35 cellular contexts compared by ENCODE assay signal in genomic region chr1:76402128-76402527, GRCh38.
"Had no signal": no experiment of that assay in that cellular context is flagged by ENCODE, and none has a peak within 500 bp of the region (broad histone marks: within the 10 kb centered on the region; RNA-seq: fewer than 3 reads in every experiment).

No MANE protein-coding gene starts in this region.

- H3K36me3 Mint-ChIP-seq: activated CD4-positive, alpha-beta memory T cell treated with anti-CD3 and anti-CD28 coated beads for 36 hours had no signal

- H3K4me1 ChIP-seq: adrenal gland, body of pancreas, breast epithelium had no signal

- DNase-seq: activated B cell treated with CpG ODN at 0.5 μM for 24 hours; activated CD4-positive, alpha-beta memory T cell treated with anti-CD3 and anti-CD28 coated beads for 36 hours; activated CD4-positive, alpha-beta T cell treated with anti-CD3 and anti-CD28 coated beads for 4 hours; activated CD4-positive, alpha-beta T cell treated with anti-CD3 and anti-CD28 coated beads, Interleukin-2, amount 10 ng/mL, durations not matched to agents 24 days and 14 days; activated CD4-positive, alpha-beta T cell treated with anti-CD3 and anti-CD28 coated beads, Interleukin-2, amount 50 U/mL, for 1 hour; activated CD4-positive, alpha-beta T cell treated with anti-CD3 and anti-CD28 coated beads, Interleukin-2, amount 50 U/mL, for 4 hours; activated CD4-positive, CD25-positive, alpha-beta regulatory T cell treated with anti-CD3 and anti-CD28 coated beads, Interleukin-2, amount 50 U/mL, for 72 hours; activated CD8-positive, alpha-beta memory T cell treated with anti-CD3 and anti-CD28 coated beads, Interleukin-2, amount 50 U/mL, for 4 hours; activated CD8-positive, alpha-beta T cell treated with anti-CD3 and anti-CD28 coated beads for 36 hours; activated effector memory CD4-positive, alpha-beta T cell treated with anti-CD3 and anti-CD28 coated beads, Interleukin-2, amount 50 U/mL, for 16 hours; activated gamma-delta T cell treated with Interleukin-2 at 50 U/mL for 16 hours; activated naive CD4-positive, alpha-beta T cell; activated naive CD4-positive, alpha-beta T cell treated with anti-CD3 and anti-CD28 coated beads for 36 hours; activated naive CD4-positive, alpha-beta T cell treated with anti-CD3 and anti-CD28 coated beads, Interleukin-2, amount 50 U/mL, for 16 hours; activated naive CD8-positive, alpha-beta T cell treated with anti-CD3 and anti-CD28 coated beads for 36 hours; activated T-cell treated with anti-CD3 and anti-CD28 coated beads for 4 hours; activated T-cell treated with anti-CD3 and anti-CD28 coated beads, Interleukin-2, amount 50 U/mL, for 1 hour; activated T-cell treated with anti-CD3 and anti-CD28 coated beads, Interleukin-2, amount 50 U/mL, for 4 hours; activated T-cell treated with anti-CD3 and anti-CD28 coated beads, Interleukin-2, amount 50 U/mL, for 72 hours; adrenal gland; amniotic stem cell; aorta; body of pancreas; brain microvascular endothelial cell; central memory CD4-positive, alpha-beta T cell; T-helper 1 cell; T-helper 2 cell; T-helper 9 cell had no signal

- H3K27me3 Mint-ChIP-seq: activated B cell treated with CpG ODN at 0.5 μM for 24 hours; activated CD4-positive, alpha-beta memory T cell treated with anti-CD3 and anti-CD28 coated beads for 36 hours; activated CD4-positive, alpha-beta T cell treated with anti-CD3 and anti-CD28 coated beads, Interleukin-2, amount 10 ng/mL, durations not matched to agents 24 days and 14 days; activated naive CD8-positive, alpha-beta T cell treated with anti-CD3 and anti-CD28 coated beads for 36 hours; activated T-helper 17 cell treated with anti-CD3 and anti-CD28 coated beads, Interleukin-2, amount 50 U/mL, for 72 hours had no signal

- H3K4me1 Mint-ChIP-seq: activated B cell treated with CpG ODN at 0.5 μM for 24 hours; activated CD4-positive, alpha-beta T cell treated with anti-CD3 and anti-CD28 coated beads, Interleukin-2, amount 10 ng/mL, durations not matched to agents 24 days and 14 days; activated naive CD8-positive, alpha-beta T cell treated with anti-CD3 and anti-CD28 coated beads for 36 hours; activated T-helper 17 cell treated with anti-CD3 and anti-CD28 coated beads, Interleukin-2, amount 50 U/mL, for 72 hours had no signal

- H3K27ac Mint-ChIP-seq: activated B cell treated with CpG ODN at 0.5 μM for 24 hours; activated CD4-positive, alpha-beta memory T cell treated with anti-CD3 and anti-CD28 coated beads for 36 hours; activated CD4-positive, alpha-beta T cell treated with anti-CD3 and anti-CD28 coated beads, Interleukin-2, amount 10 ng/mL, durations not matched to agents 24 days and 14 days; activated CD8-positive, alpha-beta T cell treated with anti-CD3 and anti-CD28 coated beads for 36 hours; activated naive CD4-positive, alpha-beta T cell treated with anti-CD3 and anti-CD28 coated beads for 36 hours; activated naive CD4-positive, alpha-beta T cell treated with anti-CD3 and anti-CD28 coated beads, Interleukin-2, amount 50 U/mL, for 72 hours; activated naive CD8-positive, alpha-beta T cell treated with anti-CD3 and anti-CD28 coated beads for 36 hours; activated T-cell treated with anti-CD3 and anti-CD28 coated beads, Interleukin-2, amount 50 U/mL, for 72 hours; activated T-helper 1 cell treated with anti-CD3 and anti-CD28 coated beads, Interleukin-12 subunit alpha, Interleukin-12 subunit beta, Interleukin-2, Interleukin-4 antibody, amounts not matched to agents 30 ng/mL and 10 ng/mL and 1 ng/mL, durations not matched to agents 14 hours and 24 hours and 36 hours; activated T-helper 17 cell treated with anti-CD3 and anti-CD28 coated beads, Interleukin-2, amount 50 U/mL, for 72 hours; T-helper 1 cell treated with Interleukin-12 subunit alpha and Interleukin-12 subunit beta and Interleukin-4 antibody, amounts not matched to agents 30 μg/mL and 1 μg/mL, for 36 hours; T-helper 2 cell treated with Interferon-gamma antibody and Interleukin-4, amounts not matched to agents 5 μg/mL and 100 μg/mL, for 36 hours had no signal

- H3K4me3 ChIP-seq: adrenal gland, body of pancreas, breast epithelium had no signal

- H3K9me3 ChIP-seq: adrenal gland, body of pancreas, breast epithelium had no signal

- H3K9me3 Mint-ChIP-seq: activated T-helper 1 cell treated with anti-CD3 and anti-CD28 coated beads, Interleukin-12 subunit alpha, Interleukin-12 subunit beta, Interleukin-2, Interleukin-4 antibody, amounts not matched to agents 30 ng/mL and 10 ng/mL and 1 ng/mL, durations not matched to agents 14 hours and 24 hours and 36 hours; activated T-helper 17 cell treated with anti-CD3 and anti-CD28 coated beads, Interleukin-2, amount 50 U/mL, for 72 hours; T-helper 2 cell treated with Interferon-gamma antibody and Interleukin-4, amounts not matched to agents 5 μg/mL and 100 μg/mL, for 36 hours had no signal

- H3K4me3 Mint-ChIP-seq: activated B cell treated with CpG ODN at 0.5 μM for 24 hours; activated CD4-positive, alpha-beta memory T cell treated with anti-CD3 and anti-CD28 coated beads for 36 hours; activated CD4-positive, alpha-beta T cell treated with anti-CD3 and anti-CD28 coated beads, Interleukin-2, amount 10 ng/mL, durations not matched to agents 24 days and 14 days; activated CD8-positive, alpha-beta T cell treated with anti-CD3 and anti-CD28 coated beads for 36 hours; activated naive CD4-positive, alpha-beta T cell treated with anti-CD3 and anti-CD28 coated beads for 36 hours; activated naive CD8-positive, alpha-beta T cell treated with anti-CD3 and anti-CD28 coated beads for 36 hours; activated T-cell treated with anti-CD3 and anti-CD28 coated beads, Interleukin-2, amount 50 U/mL, for 4 hours; activated T-cell treated with anti-CD3 and anti-CD28 coated beads, Interleukin-2, amount 50 U/mL, for 72 hours; activated T-helper 1 cell treated with anti-CD3 and anti-CD28 coated beads, Interleukin-12 subunit alpha, Interleukin-12 subunit beta, Interleukin-2, Interleukin-4 antibody, amounts not matched to agents 30 ng/mL and 10 ng/mL and 1 ng/mL, durations not matched to agents 14 hours and 24 hours and 36 hours; activated T-helper 17 cell treated with anti-CD3 and anti-CD28 coated beads, Interleukin-2, amount 50 U/mL, for 72 hours; T-helper 1 cell treated with Interleukin-12 subunit alpha and Interleukin-12 subunit beta and Interleukin-4 antibody, amounts not matched to agents 30 μg/mL and 1 μg/mL, for 36 hours; T-helper 2 cell treated with Interferon-gamma antibody and Interleukin-4, amounts not matched to agents 5 μg/mL and 100 μg/mL, for 36 hours had no signal

- H3K27ac ChIP-seq: adrenal gland, body of pancreas, brain microvascular endothelial cell, breast epithelium, VCaP had no signal

- H3K36me3 ChIP-seq: adrenal gland, brain microvascular endothelial cell, breast epithelium had no signal

- ATAC-seq: activated CD8-positive, alpha-beta T cell treated with anti-CD3 and anti-CD28 coated beads for 36 hours; activated naive CD4-positive, alpha-beta T cell treated with anti-CD3 and anti-CD28 coated beads, Interleukin-2, amount 50 U/mL, for 72 hours; activated T-cell treated with anti-CD3 and anti-CD28 coated beads, Interleukin-2, amount 50 U/mL, for 4 hours; activated T-cell treated with anti-CD3 and anti-CD28 coated beads, Interleukin-2, amount 50 U/mL, for 72 hours; activated T-helper 17 cell treated with anti-CD3 and anti-CD28 coated beads, Interleukin-2, amount 50 U/mL, for 72 hours; body of pancreas had no signal

- H3K27me3 ChIP-seq: adrenal gland, body of pancreas, brain microvascular endothelial cell, breast epithelium had no signal
